In genomic region chr7:106484562-106484961, GRCh38 we compare ENCODE assay signal across 11 cellular contexts.
A peak's percentile ranks its signal among the peaks of the same experiment; 100 is the strongest.
DNase-seq lines count a peak whose midpoint lies in the region; ATAC-seq and TF ChIP-seq lines count a peak whose summit lies in the region.
"Had no signal": no experiment of that assay in that cellular context is flagged by ENCODE, and none has a peak within 500 bp of the region (broad histone marks: within the 10 kb centered on the region; RNA-seq: fewer than 3 reads in every experiment).

No MANE protein-coding gene starts in this region.

- CTCF ChIA-PET in AG04450 (lab: Charles Lee): interaction anchor here (1.0 to 1.2 kb wide), 4 partner anchors 22 to 308 kb away, joined by 3 to 4 read pairs (median 4); no protein-coding TSS in a partner anchor
- CTCF ChIA-PET in HCT116 (lab: Charles Lee): interaction anchor here (1.4 kb wide), 1 partner anchor 22 kb away, joined by 4 read pairs; no protein-coding TSS in a partner anchor

- H3K27ac ChIP-seq in AG04450 (ENCODE audit: low read depth, low read length): peak overlapping the region; percentile 67
- no peak overlapping the region; the same call in 1 of the 2 replicates for H3K27ac ChIP-seq in HCT116 (ENCODE audit: low read depth, low read length)

- H3K9me2 ChIP-seq in HCT116 (ENCODE audit: insufficient read depth): no peaks in the 10 kb centered on the region

- H3K4me3 ChIP-seq in AG04450 (ENCODE audit: low read depth, low read length) (no peak overlapping the region), HCT116 (replicated peaks in 1 of 2; ENCODE audit: low read depth in 1 of 2, low read length in 2 of 2) (0 out of 4 replicates have a peak overlapping the region, but pooled peaks of 1 of the 2 experiments have one; percentile 10)
- H3K4me3 ChIP-seq: MG63 had no signal

- H3K9ac ChIP-seq in HCT116 (ENCODE audit: low read length): no peak overlapping the region

- no peak for TF ChIP-seq RAD21 in HCT116 (IDR thresholded peaks at IDR 0.05; ENCODE audit: low read depth)

- H3K9me3 ChIP-seq in AG04450 (ENCODE audit: control insufficient read depth, insufficient read depth, low read length) (no peaks in the 10 kb centered on the region), HCT116 (ENCODE audit: control insufficient read depth in 1 of 2, insufficient read depth in 1 of 2, low read depth in 1 of 2, low read length in 2 of 2) (no peaks in the 10 kb centered on the region)
- H3K9me3 ChIP-seq: MG63 had no signal

- H3K4me3 Mint-ChIP-seq in activated T-helper 1 cell treated with anti-CD3 and anti-CD28 coated beads, Interleukin-12 subunit alpha, Interleukin-12 subunit beta, Interleukin-2, Interleukin-4 antibody, amounts not matched to agents 30 ng/mL and 10 ng/mL and 1 ng/mL, durations not matched to agents 14 hours and 24 hours and 36 hours: no peak overlapping the region
- H3K4me3 Mint-ChIP-seq: brain, T-helper 17 cell had no signal

- peaks cover 41% of the 10 kb centered on the region for H3K4me1 Mint-ChIP-seq in activated T-helper 1 cell treated with anti-CD3 and anti-CD28 coated beads, Interleukin-12 subunit alpha, Interleukin-12 subunit beta, Interleukin-2, Interleukin-4 antibody, amounts not matched to agents 30 ng/mL and 10 ng/mL and 1 ng/mL, durations not matched to agents 14 hours and 24 hours and 36 hours (ENCODE audit: low read depth)

- intact Hi-C loops in HCT116 (cut with micrococcal nuclease): no loop called here
- intact Hi-C loops in activated T-helper 1 cell treated with anti-CD3 and anti-CD28 coated beads, Interleukin-12 subunit alpha, Interleukin-12 subunit beta, Interleukin-2, Interleukin-4 antibody, amounts not matched to agents 30 ng/mL and 10 ng/mL and 1 ng/mL, durations not matched to agents 14 hours and 24 hours and 36 hours (cut with micrococcal nuclease): loop anchor here (5.0 kb wide), 1 partner anchor 253 kb away; no protein-coding TSS in a partner anchor

- POLR2A ChIA-PET in AG04450 (lab: Yijun Ruan, JAX) (interaction anchor here (1.2 kb wide), 2 partner anchors 23 to 60 kb away, joined by 3 to 4 read pairs; no protein-coding TSS in a partner anchor), HCT116 (lab: Charles Lee) (no interaction called here)

- H3K79me2 ChIP-seq in HCT116 (ENCODE audit: insufficient read depth, low read length): no peaks in the 10 kb centered on the region

- H3K4me1 ChIP-seq in HCT116 (ENCODE audit: control insufficient read depth in 1 of 2, insufficient read depth in 2 of 2, low read length in 2 of 2): peaks cover 6 to 44% of the 10 kb centered on the region in 2 experiments

- DNase-seq in AG04450 (ENCODE audit: low read depth, low spot score) (no peak), HCT116 (ENCODE audit: low read depth, low spot score) (no peak), left kidney (ENCODE audit: low read depth, low spot score) (peak; percentile 45), T1000 (lab: John Stamatoyannopoulos, UW) (no peak), LoVo (ENCODE audit: low spot score) (no peak), GDM1 (lab: John Stamatoyannopoulos, UW) (no peak)
- no peak for DNase-seq in activated T-helper 1 cell treated with anti-CD3 and anti-CD28 coated beads, Interleukin-12 subunit alpha, Interleukin-12 subunit beta, Interleukin-2, Interleukin-4 antibody, amounts not matched to agents 30 ng/mL and 10 ng/mL and 1 ng/mL, durations not matched to agents 14 hours and 24 hours and 36 hours (ENCODE audit: low spot score)
- no peak for DNase-seq in effector CD4-positive, alpha-beta T cell
- DNase-seq: MG63, T-helper 17 cell had no signal

- H3K36me3 Mint-ChIP-seq in activated T-helper 1 cell treated with anti-CD3 and anti-CD28 coated beads, Interleukin-12 subunit alpha, Interleukin-12 subunit beta, Interleukin-2, Interleukin-4 antibody, amounts not matched to agents 30 ng/mL and 10 ng/mL and 1 ng/mL, durations not matched to agents 14 hours and 24 hours and 36 hours (ENCODE audit: low read depth): peaks cover 3% of the 10 kb centered on the region
- H3K36me3 Mint-ChIP-seq: brain had no signal

- ATAC-seq in HCT116: 0 out of 2 replicates have a peak, but pooled peaks have one; percentile 13
- ATAC-seq: T-helper 17 cell had no signal

- H3K27me3 ChIP-seq in AG04450 (ENCODE audit: control insufficient read depth, insufficient read depth, low read length): no peaks in the 10 kb centered on the region
- no peaks in the 10 kb centered on the region for H3K27me3 ChIP-seq in HCT116 (ENCODE audit: insufficient read depth, low read length)
- H3K27me3 ChIP-seq: MG63 had no signal

- no peaks in the 10 kb centered on the region for H3K27me3 Mint-ChIP-seq in activated T-helper 1 cell treated with anti-CD3 and anti-CD28 coated beads, Interleukin-12 subunit alpha, Interleukin-12 subunit beta, Interleukin-2, Interleukin-4 antibody, amounts not matched to agents 30 ng/mL and 10 ng/mL and 1 ng/mL, durations not matched to agents 14 hours and 24 hours and 36 hours (ENCODE audit: insufficient read depth)

- peak overlapping the region; percentile 81 for H3K27ac Mint-ChIP-seq in activated T-helper 1 cell treated with anti-CD3 and anti-CD28 coated beads, Interleukin-12 subunit alpha, Interleukin-12 subunit beta, Interleukin-2, Interleukin-4 antibody, amounts not matched to agents 30 ng/mL and 10 ng/mL and 1 ng/mL, durations not matched to agents 14 hours and 24 hours and 36 hours
- H3K27ac Mint-ChIP-seq: brain, T-helper 17 cell had no signal

- peak overlapping the region; percentile 46 for H3K4me2 ChIP-seq in HCT116 (ENCODE audit: low read length)

- no peaks in the 10 kb centered on the region for H3K36me3 ChIP-seq in HCT116 (ENCODE audit: control insufficient read depth in 1 of 2, insufficient read depth in 2 of 2, low read length in 2 of 2)
- H3K36me3 ChIP-seq: MG63 had no signal

- H3K9me3 Mint-ChIP-seq in activated T-helper 1 cell treated with anti-CD3 and anti-CD28 coated beads, Interleukin-12 subunit alpha, Interleukin-12 subunit beta, Interleukin-2, Interleukin-4 antibody, amounts not matched to agents 30 ng/mL and 10 ng/mL and 1 ng/mL, durations not matched to agents 14 hours and 24 hours and 36 hours: peaks cover 2% of the 10 kb centered on the region
- H3K9me3 Mint-ChIP-seq: brain had no signal

- no peaks in the 10 kb centered on the region for H4K20me1 ChIP-seq in HCT116 (ENCODE audit: insufficient read depth)

- H2AFZ ChIP-seq in HCT116 (ENCODE audit: low read depth, low read length, poor library complexity, severe bottlenecking): peak overlapping the region; percentile 6

- RAD21 ChIA-PET in HCT116 (lab: Charles Lee; ENCODE audit: low non-redundant PET in 1 of 2, low total read pairs in 2 of 2, uncharacterized antibody in 2 of 2, unreplicated experiment in 2 of 2): no interaction called here

- no TSS peak for BruUV-seq in HCT116 (replicated peaks; lab: Mats Ljungman, UMichigan)

- TF ChIP-seq CTCF in AG04450 (IDR thresholded peaks at IDR 0.05; ENCODE audit: low read depth, low read length) (no peak), HCT116 (IDR thresholded peaks at IDR 0.05 in 2 of 3, conservative IDR thresholded peaks at IDR 0.05 in 1 of 3; ENCODE audit: borderline replicate concordance in 1 of 3, insufficient read depth in 1 of 3, low read depth in 2 of 3, low read length in 2 of 3) (no peak)

- TF ChIP-seq POLR2A in HCT116 (IDR thresholded peaks at IDR 0.05; ENCODE audit: borderline replicate concordance, extremely low read depth, insufficient read depth, insufficient read length): no peak

TF ChIP-seq in HCT116, 20 proteins besides CTCF, POLR2A, EP300 and RAD21:
- no peak for TF ChIP-seq CBX3 (IDR thresholded peaks at IDR 0.05; ENCODE audit: low read depth)
TF ChIP-seq in HCT116: peak in this region for 0.
